Comparison of ENCODE assay signal across 8 cellular contexts in genomic region chr6:99282479-99283062, GRCh38.
A peak's percentile ranks its signal among the peaks of the same experiment; 100 is the strongest.
DNase-seq lines count a peak whose midpoint lies in the region; ATAC-seq, FAIRE-seq and TF ChIP-seq lines count a peak whose summit lies in the region.

No MANE protein-coding gene starts in this region.

- peak; percentile 65 for ATAC-seq in HG02885 (IDR thresholded peaks at IDR 0.05; ENCODE audit: poor library complexity, unreplicated experiment)
- no peak for ATAC-seq in GM21529 (IDR thresholded peaks at IDR 0.05; ENCODE audit: unreplicated experiment)
- no peak for ATAC-seq in activated naive CD4-positive, alpha-beta T cell treated with anti-CD3 and anti-CD28 coated beads, Interleukin-2, amount 50 U/mL, for 72 hours

- peak; percentile 23 for FAIRE-seq in keratinocyte (lab: Jason Lieb, UNC)

- no peak overlapping the region for H2AFZ ChIP-seq in keratinocyte (ENCODE audit: control insufficient read depth, low read length)

- H3K27ac ChIP-seq in RWPE1 (no peak overlapping the region), keratinocyte (ENCODE audit: control insufficient read depth, insufficient read depth, low read length) (no peak overlapping the region)

- dilution Hi-C loops in keratinocyte (cut with MboI; ENCODE audit: extremely low pct_ligation_motif_present, low sequenced_read_pairs) = no loop called here

- H4K20me1 ChIP-seq in keratinocyte (ENCODE audit: control insufficient read depth, extremely low read depth, insufficient read depth, low read length) = no peaks in the 10 kb centered on the region

- H3K4me3 Mint-ChIP-seq in immature natural killer cell = no peak overlapping the region

- H3K9me3 Mint-ChIP-seq in activated naive CD4-positive, alpha-beta T cell treated with anti-CD3 and anti-CD28 coated beads, Interleukin-2, amount 50 U/mL, for 72 hours = no peaks in the 10 kb centered on the region
- H3K9me3 Mint-ChIP-seq in immature natural killer cell = peaks cover 0 to 4% (median 0%) of the 10 kb centered on the region in 6 donors

- no peaks in the 10 kb centered on the region for H3K9me3 ChIP-seq in keratinocyte (ENCODE audit: control insufficient read depth, low read depth, low read length)

- TF ChIP-seq CTCF in RWPE1 (conservative IDR thresholded peaks at IDR 0.05; ENCODE audit: low read depth) (peak; percentile 68), keratinocyte (optimal IDR thresholded peaks at IDR 0.05 in 1 of 3, IDR thresholded peaks at IDR 0.05 in 1 of 3, conservative IDR thresholded peaks at IDR 0.05 in 1 of 3; ENCODE audit: extremely low read depth in 1 of 3, insufficient read depth in 2 of 3, low read length in 3 of 3) (peak in 2 of 3 experiments; percentile 28 to 46)

- no peaks in the 10 kb centered on the region for H3K4me1 ChIP-seq in keratinocyte (ENCODE audit: control insufficient read depth, extremely low read depth, insufficient read depth, low read length)

- POLR2A ChIA-PET in RWPE1 (lab: Yijun Ruan, JAX; ENCODE audit: low non-redundant PET) = no interaction called here

- no peaks in the 10 kb centered on the region for H3K4me1 Mint-ChIP-seq in immature natural killer cell

- no peak overlapping the region for H3K9ac ChIP-seq in keratinocyte (ENCODE audit: control insufficient read depth, extremely low read depth, insufficient read depth, low read length)

- CTCF ChIA-PET in RWPE1 (lab: Yijun Ruan, JAX) = interaction anchor here (0.6 kb wide), 1 partner anchor 31 kb away, joined by 3 read pairs; no protein-coding TSS in a partner anchor

- no peak overlapping the region for H3K4me2 ChIP-seq in keratinocyte (ENCODE audit: control insufficient read depth, extremely low read depth, insufficient read depth, low read depth, low read length)

- DNase-seq in D341Med (ENCODE audit: low spot score) (peak; percentile 40), RWPE1 (ENCODE audit: low spot score) (peak; percentile 21), keratinocyte (ENCODE audit: low read depth, low spot score) (no peak), immature natural killer cell (no peak)
- no peak for DNase-seq in activated naive CD4-positive, alpha-beta T cell treated with anti-CD3 and anti-CD28 coated beads, Interleukin-2, amount 50 U/mL, for 72 hours (ENCODE audit: low spot score in 2 of 2)
- no peak for DNase-seq in activated CD4-positive, alpha-beta T cell treated with anti-CD3 and anti-CD28 coated beads, Interleukin-2, amount 50 U/mL, for 4 hours

- H3K36me3 Mint-ChIP-seq in activated naive CD4-positive, alpha-beta T cell treated with anti-CD3 and anti-CD28 coated beads, Interleukin-2, amount 50 U/mL, for 72 hours = no peaks in the 10 kb centered on the region
- no peaks in the 10 kb centered on the region for H3K36me3 Mint-ChIP-seq in immature natural killer cell

- no peak overlapping the region for H3K4me3 ChIP-seq in keratinocyte (ENCODE audit: control insufficient read depth in 2 of 3, extremely low read depth in 1 of 3, insufficient read depth in 2 of 3, low read depth in 1 of 3, low read length in 3 of 3)

- H3K79me2 ChIP-seq in keratinocyte (ENCODE audit: control insufficient read depth, insufficient read depth, low read length) = no peaks in the 10 kb centered on the region

- H3K36me3 ChIP-seq in keratinocyte (ENCODE audit: control insufficient read depth in 2 of 2, extremely low read depth in 1 of 2, insufficient read depth in 2 of 2, low read length in 2 of 2) = no peaks in the 10 kb centered on the region

- no peak overlapping the region for H3K27ac Mint-ChIP-seq in activated naive CD4-positive, alpha-beta T cell treated with anti-CD3 and anti-CD28 coated beads, Interleukin-2, amount 50 U/mL, for 72 hours
- H3K27ac Mint-ChIP-seq in immature natural killer cell = no peak overlapping the region

- H3K9me1 ChIP-seq in keratinocyte (ENCODE audit: control insufficient read depth, extremely low read depth, insufficient read depth, low read length) = no peaks in the 10 kb centered on the region

- H3K27me3 Mint-ChIP-seq in immature natural killer cell (ENCODE audit: low read depth in 3 of 3) = peaks cover 0 to 4% (median 1%) of the 10 kb centered on the region in 3 donors

- H3K27me3 ChIP-seq in keratinocyte (ENCODE audit: control insufficient read depth, extremely low read depth, insufficient read depth, low read length) = no peaks in the 10 kb centered on the region

Comparison
In these comparisons a context has a peak if more than half of its experiments do, and no peak if none do; other contexts are left out.
1. DNase-seq: peak in D341Med (single experiment) and RWPE1 (single experiment); none in keratinocyte (single experiment), activated naive CD4-positive, alpha-beta T cell treated with anti-CD3 and anti-CD28 coated beads, Interleukin-2, amount 50 U/mL, for 72 hours (0 of 2), immature natural killer cell (0 of 3) and activated CD4-positive, alpha-beta T cell treated with anti-CD3 and anti-CD28 coated beads, Interleukin-2, amount 50 U/mL, for 4 hours (0 of 2).